In genomic region chrX:133533249-133533648, GRCh38 we compare ENCODE assay signal across 29 cellular contexts.
"Had no signal": no experiment of that assay in that cellular context is flagged by ENCODE, and none has a peak within 500 bp of the region (broad histone marks: within the 10 kb centered on the region; RNA-seq: fewer than 3 reads in every experiment).

No MANE protein-coding gene starts in this region.

- H3K27me3 Mint-ChIP-seq: stimulated activated memory B cell treated with anti-CD40 and anti-IgM and Interleukin-4, amounts not matched to agents 10 μg/mL and 1 μg/mL and 100 μg/mL, for 72 hours; stimulated activated naive CD8-positive, alpha-beta T cell treated with anti-CD3 and anti-CD28 coated beads, Interleukin-15, amount 100 ng/mL, for 72 hours; stimulated activated naive CD8-positive, alpha-beta T cell treated with anti-CD3 and anti-CD28 coated beads, Interleukin-15, Interleukin-2, amounts not matched to agents 100 ng/mL and 50 ng/mL, for 24 hours; type B pancreatic cell had no signal

- H3K4me3 ChIP-seq: stomach, suprapubic skin, testis, thoracic aorta, thyroid gland, tibial artery, tibial nerve, transverse colon, upper lobe of left lung, upper lobe of right lung, uterus, vagina had no signal

- H3K4me1 Mint-ChIP-seq: stimulated activated effector memory CD8-positive, alpha-beta T cell treated with anti-CD3 and anti-CD28 coated beads, Interleukin-12 subunit alpha, Interleukin-12 subunit beta, amount 100 ng/mL, for 72 hours; stimulated activated memory B cell treated with anti-CD40 and anti-IgM and Interleukin-4, amounts not matched to agents 10 μg/mL and 1 μg/mL and 100 μg/mL, for 72 hours; stimulated activated naive B cell treated with anti-CD40 and anti-IgM and Interleukin-4, amounts not matched to agents 10 μg/mL and 1 μg/mL and 100 μg/mL, for 72 hours; stimulated activated naive CD8-positive, alpha-beta T cell treated with anti-CD3 and anti-CD28 coated beads, Interleukin-15, amount 100 ng/mL, for 72 hours had no signal

- H3K36me3 Mint-ChIP-seq: stimulated activated effector memory CD8-positive, alpha-beta T cell treated with anti-CD3 and anti-CD28 coated beads, Interleukin-12 subunit alpha, Interleukin-12 subunit beta, amount 100 ng/mL, for 72 hours; stimulated activated memory B cell treated with anti-CD40 and anti-IgM and Interleukin-4, amounts not matched to agents 10 μg/mL and 1 μg/mL and 100 μg/mL, for 72 hours; stimulated activated naive B cell treated with anti-CD40 and anti-IgM and Interleukin-4, amounts not matched to agents 10 μg/mL and 1 μg/mL and 100 μg/mL, for 72 hours had no signal

- H3K9me3 ChIP-seq: stomach, suprapubic skin, testis, thoracic aorta, thyroid gland, tibial artery, tibial nerve, transverse colon, upper lobe of left lung, upper lobe of right lung, uterus, vagina had no signal

- H3K36me3 ChIP-seq: stomach, suprapubic skin, thoracic aorta, thyroid gland, tibial artery, tibial nerve, transverse colon, upper lobe of left lung, upper lobe of right lung, uterus, vagina had no signal

- H3K27me3 ChIP-seq: stomach, suprapubic skin, testis, thyroid gland, tibial artery, tibial nerve, transverse colon, upper lobe of left lung, upper lobe of right lung, uterus, vagina had no signal

- H3K27ac ChIP-seq: stomach, suprapubic skin, testis, thoracic aorta, thyroid gland, tibial artery, tibial nerve, transverse colon, upper lobe of left lung, upper lobe of right lung, uterus, vagina had no signal

- H3K4me3 Mint-ChIP-seq: stimulated activated effector memory CD8-positive, alpha-beta T cell treated with anti-CD3 and anti-CD28 coated beads, Interleukin-12 subunit alpha, Interleukin-12 subunit beta, amount 100 ng/mL, for 72 hours; stimulated activated memory B cell treated with anti-CD40 and anti-IgM and Interleukin-4, amounts not matched to agents 10 μg/mL and 1 μg/mL and 100 μg/mL, for 72 hours; stimulated activated naive B cell treated with anti-CD40 and anti-IgM and Interleukin-4, amounts not matched to agents 10 μg/mL and 1 μg/mL and 100 μg/mL, for 72 hours; stimulated activated naive CD8-positive, alpha-beta T cell treated with anti-CD3 and anti-CD28 coated beads, Interleukin-15, amount 100 ng/mL, for 72 hours; stimulated activated naive CD8-positive, alpha-beta T cell treated with anti-CD3 and anti-CD28 coated beads, Interleukin-15, Interleukin-2, amounts not matched to agents 100 ng/mL and 50 ng/mL, for 24 hours; type B pancreatic cell had no signal

- H3K9me3 Mint-ChIP-seq: stimulated activated effector memory CD8-positive, alpha-beta T cell treated with anti-CD3 and anti-CD28 coated beads, Interleukin-12 subunit alpha, Interleukin-12 subunit beta, amount 100 ng/mL, for 72 hours; stimulated activated memory B cell treated with anti-CD40 and anti-IgM and Interleukin-4, amounts not matched to agents 10 μg/mL and 1 μg/mL and 100 μg/mL, for 72 hours; stimulated activated naive B cell treated with anti-CD40 and anti-IgM and Interleukin-4, amounts not matched to agents 10 μg/mL and 1 μg/mL and 100 μg/mL, for 72 hours; stimulated activated naive CD8-positive, alpha-beta T cell treated with anti-CD3 and anti-CD28 coated beads, Interleukin-15, amount 100 ng/mL, for 72 hours; stimulated activated naive CD8-positive, alpha-beta T cell treated with anti-CD3 and anti-CD28 coated beads, Interleukin-15, Interleukin-2, amounts not matched to agents 100 ng/mL and 50 ng/mL, for 24 hours; type B pancreatic cell had no signal

- H3K27ac Mint-ChIP-seq: stimulated activated effector memory CD8-positive, alpha-beta T cell treated with anti-CD3 and anti-CD28 coated beads, Interleukin-12 subunit alpha, Interleukin-12 subunit beta, amount 100 ng/mL, for 72 hours; stimulated activated memory B cell treated with anti-CD40 and anti-IgM and Interleukin-4, amounts not matched to agents 10 μg/mL and 1 μg/mL and 100 μg/mL, for 72 hours; stimulated activated naive B cell treated with anti-CD40 and anti-IgM and Interleukin-4, amounts not matched to agents 10 μg/mL and 1 μg/mL and 100 μg/mL, for 72 hours; stimulated activated naive CD8-positive, alpha-beta T cell treated with anti-CD3 and anti-CD28 coated beads, Interleukin-15, amount 100 ng/mL, for 72 hours; stimulated activated naive CD8-positive, alpha-beta T cell treated with anti-CD3 and anti-CD28 coated beads, Interleukin-15, Interleukin-2, amounts not matched to agents 100 ng/mL and 50 ng/mL, for 24 hours; type B pancreatic cell had no signal

- H3K4me1 ChIP-seq: stomach, suprapubic skin, testis, thyroid gland, tibial artery, tibial nerve, transverse colon, upper lobe of left lung, upper lobe of right lung, uterus, vagina had no signal

- DNase-seq: stimulated activated CD4-positive, alpha-beta T cell treated with anti-CD3 and anti-CD28 coated beads, Interleukin-2, amount 100 ng/mL, for 48 hours; stimulated activated CD4-positive, alpha-beta T cell treated with anti-CD3 and anti-CD28 coated beads, Interleukin-4, amount 100 ng/mL, for 1 hour; stimulated activated CD4-positive, alpha-beta T cell treated with anti-CD3 and anti-CD28 coated beads, Interleukin-4, amount 100 ng/mL, for 24 hours; stimulated activated CD4-positive, alpha-beta T cell treated with anti-CD3 and anti-CD28 coated beads, Interleukin-4, amount 100 ng/mL, for 4 hours; stimulated activated CD8-positive, alpha-beta memory T cell treated with anti-CD3 and anti-CD28 coated beads, Interleukin-4, amount 100 ng/mL, for 48 hours; stimulated activated naive B cell treated with anti-CD40 and anti-IgM and Interleukin-4, amounts not matched to agents 10 μg/mL and 1 μg/mL and 100 μg/mL, for 72 hours; stimulated activated naive CD4-positive, alpha-beta T cell; stimulated activated naive CD4-positive, alpha-beta T cell treated with Interleukin-2 at 50 U/mL for 16 hours; stimulated activated naive CD8-positive, alpha-beta T cell treated with anti-CD3 and anti-CD28 coated beads, Interleukin-15, amount 100 ng/mL, for 72 hours; stimulated activated naive CD8-positive, alpha-beta T cell treated with anti-CD3 and anti-CD28 coated beads, Interleukin-15, Interleukin-2, amounts not matched to agents 100 U/mL and 50 U/mL, for 24 hours; stomach; substantia nigra; testis; thyroid gland; tibial artery; transverse colon; trophoblast cell; upper lobe of left lung; upper lobe of right lung; uterus had no signal

- FAIRE-seq: urothelium cell line had no signal

- ATAC-seq: stimulated activated effector memory CD8-positive, alpha-beta T cell treated with anti-CD3 and anti-CD28 coated beads, Interleukin-12 subunit alpha, Interleukin-12 subunit beta, amount 100 ng/mL, for 72 hours; stimulated activated memory B cell treated with anti-CD40 and anti-IgM and Interleukin-4, amounts not matched to agents 10 μg/mL and 1 μg/mL and 100 μg/mL, for 72 hours; stimulated activated naive B cell treated with anti-CD40 and anti-IgM and Interleukin-4, amounts not matched to agents 10 μg/mL and 1 μg/mL and 100 μg/mL, for 72 hours; stimulated activated naive CD8-positive, alpha-beta T cell treated with anti-CD3 and anti-CD28 coated beads, Interleukin-15, amount 100 ng/mL, for 72 hours; stimulated activated naive CD8-positive, alpha-beta T cell treated with anti-CD3 and anti-CD28 coated beads, Interleukin-15, Interleukin-2, amounts not matched to agents 100 U/mL and 50 U/mL, for 24 hours; upper lobe of right lung had no signal
